ENCODE assay signal across 2 cellular contexts in genomic region chr10:114408968-114409444, GRCh38.
TF ChIP-seq lines count a peak whose summit lies in the region.

No MANE protein-coding gene starts in this region.

TF ChIP-seq in GM23338, 12 proteins besides CTCF, POLR2A, EP300 and RAD21:
- TF ChIP-seq, protein P1, sequence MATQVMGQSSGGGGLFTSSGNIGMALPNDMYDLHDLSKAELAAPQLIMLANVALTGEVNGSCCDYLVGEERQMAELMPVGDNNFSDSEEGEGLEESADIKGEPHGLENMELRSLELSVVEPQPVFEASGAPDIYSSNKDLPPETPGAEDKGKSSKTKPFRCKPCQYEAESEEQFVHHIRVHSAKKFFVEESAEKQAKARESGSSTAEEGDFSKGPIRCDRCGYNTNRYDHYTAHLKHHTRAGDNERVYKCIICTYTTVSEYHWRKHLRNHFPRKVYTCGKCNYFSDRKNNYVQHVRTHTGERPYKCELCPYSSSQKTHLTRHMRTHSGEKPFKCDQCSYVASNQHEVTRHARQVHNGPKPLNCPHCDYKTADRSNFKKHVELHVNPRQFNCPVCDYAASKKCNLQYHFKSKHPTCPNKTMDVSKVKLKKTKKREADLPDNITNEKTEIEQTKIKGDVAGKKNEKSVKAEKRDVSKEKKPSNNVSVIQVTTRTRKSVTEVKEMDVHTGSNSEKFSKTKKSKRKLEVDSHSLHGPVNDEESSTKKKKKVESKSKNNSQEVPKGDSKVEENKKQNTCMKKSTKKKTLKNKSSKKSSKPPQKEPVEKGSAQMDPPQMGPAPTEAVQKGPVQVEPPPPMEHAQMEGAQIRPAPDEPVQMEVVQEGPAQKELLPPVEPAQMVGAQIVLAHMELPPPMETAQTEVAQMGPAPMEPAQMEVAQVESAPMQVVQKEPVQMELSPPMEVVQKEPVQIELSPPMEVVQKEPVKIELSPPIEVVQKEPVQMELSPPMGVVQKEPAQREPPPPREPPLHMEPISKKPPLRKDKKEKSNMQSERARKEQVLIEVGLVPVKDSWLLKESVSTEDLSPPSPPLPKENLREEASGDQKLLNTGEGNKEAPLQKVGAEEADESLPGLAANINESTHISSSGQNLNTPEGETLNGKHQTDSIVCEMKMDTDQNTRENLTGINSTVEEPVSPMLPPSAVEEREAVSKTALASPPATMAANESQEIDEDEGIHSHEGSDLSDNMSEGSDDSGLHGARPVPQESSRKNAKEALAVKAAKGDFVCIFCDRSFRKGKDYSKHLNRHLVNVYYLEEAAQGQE (IDR thresholded peaks at IDR 0.05; ENCODE audit: unreplicated experiment): no peak
- no peak for TF ChIP-seq NANOG (IDR thresholded peaks at IDR 0.05; ENCODE audit: borderline replicate concordance)
- no peak for TF ChIP-seq STAT1 (IDR thresholded peaks at IDR 0.05; ENCODE audit: unreplicated experiment)
- no peak for TF ChIP-seq JUNB (IDR thresholded peaks at IDR 0.05; ENCODE audit: unreplicated experiment)
- TF ChIP-seq ZNF331 (CRISPR knock-in tag; IDR thresholded peaks at IDR 0.05; ENCODE audit: low read depth): no peak
- TF ChIP-seq ZNF462 (CRISPR knock-in tag; IDR thresholded peaks at IDR 0.05): no peak
- no peak for TF ChIP-seq ETS1 (IDR thresholded peaks at IDR 0.05)
- TF ChIP-seq ZNF114 (CRISPR knock-in tag; IDR thresholded peaks at IDR 0.05): no peak
- no peak for TF ChIP-seq EZH2 (IDR thresholded peaks at IDR 0.05; ENCODE audit: low read depth, unreplicated experiment)
- TF ChIP-seq POLR2AphosphoS5 (IDR thresholded peaks at IDR 0.05; ENCODE audit: low read depth): no peak
- TF ChIP-seq EZH2phosphoT487 (IDR thresholded peaks at IDR 0.05; ENCODE audit: unreplicated experiment): no peak
- no peak for TF ChIP-seq CREB1 (CRISPR knock-in tag; IDR thresholded peaks at IDR 0.05; ENCODE audit: low read depth)

TF ChIP-seq in K562, 482 proteins besides CTCF, POLR2A, EP300 and RAD21:
- TF ChIP-seq GABPA (tag; conservative IDR thresholded peaks at IDR 0.05; ENCODE audit: low read depth): peak; percentile 46; the same call in 1 of the 2 replicates
- TF ChIP-seq, protein P2, sequence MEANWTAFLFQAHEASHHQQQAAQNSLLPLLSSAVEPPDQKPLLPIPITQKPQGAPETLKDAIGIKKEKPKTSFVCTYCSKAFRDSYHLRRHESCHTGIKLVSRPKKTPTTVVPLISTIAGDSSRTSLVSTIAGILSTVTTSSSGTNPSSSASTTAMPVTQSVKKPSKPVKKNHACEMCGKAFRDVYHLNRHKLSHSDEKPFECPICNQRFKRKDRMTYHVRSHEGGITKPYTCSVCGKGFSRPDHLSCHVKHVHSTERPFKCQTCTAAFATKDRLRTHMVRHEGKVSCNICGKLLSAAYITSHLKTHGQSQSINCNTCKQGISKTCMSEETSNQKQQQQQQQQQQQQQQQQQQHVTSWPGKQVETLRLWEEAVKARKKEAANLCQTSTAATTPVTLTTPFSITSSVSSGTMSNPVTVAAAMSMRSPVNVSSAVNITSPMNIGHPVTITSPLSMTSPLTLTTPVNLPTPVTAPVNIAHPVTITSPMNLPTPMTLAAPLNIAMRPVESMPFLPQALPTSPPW (CRISPR knock-in tag; IDR thresholded peaks at IDR 0.05): 0 out of 2 replicates have a peak, but pooled peaks have one; percentile 27
- TF ChIP-seq, protein P3, sequence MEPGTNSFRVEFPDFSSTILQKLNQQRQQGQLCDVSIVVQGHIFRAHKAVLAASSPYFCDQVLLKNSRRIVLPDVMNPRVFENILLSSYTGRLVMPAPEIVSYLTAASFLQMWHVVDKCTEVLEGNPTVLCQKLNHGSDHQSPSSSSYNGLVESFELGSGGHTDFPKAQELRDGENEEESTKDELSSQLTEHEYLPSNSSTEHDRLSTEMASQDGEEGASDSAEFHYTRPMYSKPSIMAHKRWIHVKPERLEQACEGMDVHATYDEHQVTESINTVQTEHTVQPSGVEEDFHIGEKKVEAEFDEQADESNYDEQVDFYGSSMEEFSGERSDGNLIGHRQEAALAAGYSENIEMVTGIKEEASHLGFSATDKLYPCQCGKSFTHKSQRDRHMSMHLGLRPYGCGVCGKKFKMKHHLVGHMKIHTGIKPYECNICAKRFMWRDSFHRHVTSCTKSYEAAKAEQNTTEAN (CRISPR knock-in tag; IDR thresholded peaks at IDR 0.05): no peak
- no peak for TF ChIP-seq C11orf30 (IDR thresholded peaks at IDR 0.05; ENCODE audit: low read depth)
- TF ChIP-seq ZFP36 (IDR thresholded peaks at IDR 0.05; ENCODE audit: low read depth, low read length, partially characterized antibody): no peak
- TF ChIP-seq E4F1 (CRISPR knock-in tag; IDR thresholded peaks at IDR 0.05; ENCODE audit: borderline replicate concordance): no peak
- TF ChIP-seq KHSRP (IDR thresholded peaks at IDR 0.05): no peak
- TF ChIP-seq DPF2 (IDR thresholded peaks at IDR 0.05): peak; percentile 24; the same call in 1 of the 2 replicates
- 0 out of 2 replicates have a peak, but pooled peaks have one; percentile 27 for TF ChIP-seq FOSL1 (tag; conservative IDR thresholded peaks at IDR 0.05)
- TF ChIP-seq ZNF316 (IDR thresholded peaks at IDR 0.05): no peak
- no peak for TF ChIP-seq ZNF121 (CRISPR knock-in tag; conservative IDR thresholded peaks at IDR 0.05)
- TF ChIP-seq TAF1 (IDR thresholded peaks at IDR 0.05; ENCODE audit: control insufficient read depth, extremely low read depth, insufficient read depth, low read length, severe bottlenecking): no peak
- TF ChIP-seq ETV1 (tag; conservative IDR thresholded peaks at IDR 0.05; ENCODE audit: low read depth): 0 out of 2 replicates have a peak, but pooled peaks have one; percentile 49
- TF ChIP-seq ZNF445 (CRISPR knock-in tag; IDR thresholded peaks at IDR 0.05; ENCODE audit: low read depth): no peak
- no peak for TF ChIP-seq NEUROD1 (IDR thresholded peaks at IDR 0.05; ENCODE audit: borderline replicate concordance, low read depth, low read length, partially characterized antibody)
- TF ChIP-seq MYBL2 (IDR thresholded peaks at IDR 0.05; ENCODE audit: low read depth): no peak
- TF ChIP-seq MYBL2 (CRISPR knock-in tag; IDR thresholded peaks at IDR 0.05; ENCODE audit: borderline replicate concordance): no peak
- 0 out of 2 replicates have a peak, but pooled peaks have one; percentile 20 for TF ChIP-seq ELF1 (tag; IDR thresholded peaks at IDR 0.05)
- TF ChIP-seq HMG20A (CRISPR knock-in tag; conservative IDR thresholded peaks at IDR 0.05): no peak
- peak; percentile 41; the same call in 1 of the 2 replicates for TF ChIP-seq ESRRA (IDR thresholded peaks at IDR 0.05; ENCODE audit: borderline replicate concordance, low read depth)
- no peak for TF ChIP-seq TGIF2 (CRISPR knock-in tag; IDR thresholded peaks at IDR 0.05)
- TF ChIP-seq ARID1B (IDR thresholded peaks at IDR 0.05): peak; percentile 36; the same call in 1 of the 2 replicates
- TF ChIP-seq NR2C2 (CRISPR knock-in tag; IDR thresholded peaks at IDR 0.05): no peak
- peak; percentile 33; the same call in 1 of the 2 replicates for TF ChIP-seq NR2C2 (tag; IDR thresholded peaks at IDR 0.05)
- TF ChIP-seq RCOR1 (IDR thresholded peaks at IDR 0.05; ENCODE audit: borderline replicate concordance in 1 of 2, low read depth in 2 of 2, low read length in 2 of 2): 0 out of 4 replicates have a peak, but pooled peaks of 1 of the 2 experiments have one; percentile 21
- TF ChIP-seq, protein P4, sequence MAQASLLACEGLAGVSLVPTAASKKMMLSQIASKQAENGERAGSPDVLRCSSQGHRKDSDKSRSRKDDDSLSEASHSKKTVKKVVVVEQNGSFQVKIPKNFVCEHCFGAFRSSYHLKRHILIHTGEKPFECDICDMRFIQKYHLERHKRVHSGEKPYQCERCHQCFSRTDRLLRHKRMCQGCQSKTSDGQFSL (CRISPR knock-in tag; IDR thresholded peaks at IDR 0.05): no peak
- TF ChIP-seq, protein P4 (tag; IDR thresholded peaks at IDR 0.05): no peak
